10 cellular contexts compared by ENCODE assay signal in the genomic region with DNA sequence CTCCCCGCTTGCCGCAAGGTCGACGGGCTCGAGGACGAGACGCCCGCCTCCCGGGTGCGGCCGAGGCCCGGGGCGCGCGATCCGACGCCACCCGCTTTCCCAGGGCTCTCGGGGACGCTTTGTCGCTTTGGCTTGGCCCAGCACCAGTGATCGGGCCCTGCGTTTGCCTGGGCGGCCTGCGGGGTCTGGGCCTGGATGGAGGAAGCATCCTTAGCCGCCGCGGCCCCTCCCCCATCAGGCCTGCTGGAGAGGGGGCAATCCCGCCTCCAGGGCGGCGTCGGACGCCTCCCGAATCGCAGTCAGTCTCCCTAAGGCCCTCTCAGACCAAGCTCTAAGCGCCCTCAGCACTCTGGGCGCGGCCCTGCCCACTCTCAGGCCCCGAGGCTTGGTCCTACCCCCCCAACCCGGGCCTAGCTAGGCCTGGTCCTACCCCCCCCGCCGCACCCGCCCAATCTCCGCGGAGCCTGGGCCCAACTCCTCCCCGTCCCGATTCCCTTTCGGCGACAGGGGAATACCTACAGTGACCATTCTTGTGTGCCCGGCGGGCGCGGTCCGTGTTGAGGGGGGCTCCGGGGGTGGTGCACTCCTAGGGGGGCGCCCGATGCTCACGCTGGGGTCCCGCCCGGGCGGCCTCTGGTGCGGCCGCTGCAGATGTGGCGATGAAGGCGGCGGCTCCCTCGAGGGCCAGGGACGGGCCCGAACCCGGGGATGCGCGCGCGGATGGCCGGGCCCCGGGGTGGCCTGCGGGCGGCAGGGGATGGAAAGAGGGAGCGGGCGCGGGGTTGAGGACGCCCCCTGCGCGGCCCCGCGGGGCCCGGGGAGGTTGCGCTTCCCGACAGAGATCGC.
A peak's percentile ranks its signal among the peaks of the same experiment; 100 is the strongest.
DNase-seq lines count a peak whose midpoint lies in the region; FAIRE-seq and TF ChIP-seq lines count a peak whose summit lies in the region.
"Had no signal": no experiment of that assay in that cellular context is flagged by ENCODE, and none has a peak within 500 bp of the region (broad histone marks: within the 10 kb centered on the region; RNA-seq: fewer than 3 reads in every experiment).

No MANE protein-coding gene starts in this region.

- H2AFZ ChIP-seq in neuron (ENCODE audit: low read depth, low read length), result no peak overlapping the region

- no peak overlapping the region for H3K27ac ChIP-seq in coronary artery

- H3K27me3 ChIP-seq in neuron (ENCODE audit: insufficient read depth, low read length), result no peaks in the 10 kb centered on the region

- TF ChIP-seq CTCF in GM20000 (IDR thresholded peaks at IDR 0.05; ENCODE audit: extremely low read depth, missing control alignments) (no peak), coronary artery (IDR thresholded peaks at IDR 0.05) (no peak)

- no peak for FAIRE-seq in RCC 7860 (lab: Jason Lieb, UNC)
- FAIRE-seq: A204.1 had no signal

- peak overlapping the region; percentile 52 for H3K4me3 ChIP-seq in coronary artery
- peak overlapping the region; percentile 86 for H3K4me3 ChIP-seq in neuron (ENCODE audit: low read length)

- H3K4me1 ChIP-seq in neuron (ENCODE audit: insufficient read depth, low read length), result peaks cover 8% of the 10 kb centered on the region

- H3K36me3 ChIP-seq in neuron (ENCODE audit: insufficient read depth, low read length), result peaks cover 38% of the 10 kb centered on the region

- no peaks in the 10 kb centered on the region for H3K9me3 ChIP-seq in neuron (ENCODE audit: low read length)

- DNase-seq in DMS79 (lab: John Stamatoyannopoulos, UW) (peak; percentile 21), DMS79 treated with DMSO at 0.1 percent for 48 hours (lab: John Stamatoyannopoulos, UW) (no peak), GM20000 (ENCODE audit: low spot score) (peak; percentile 54), coronary artery (ENCODE audit: low spot score) (no peak), NCI-H128 (lab: John Stamatoyannopoulos, UW; ENCODE audit: unreplicated experiment) (no peak), RCC 7860 (ENCODE audit: low spot score) (no peak), foreskin melanocyte (no peak)
- DNase-seq: T-helper 9 cell had no signal

Comparison
In these comparisons a context has a peak if more than half of its experiments do, and no peak if none do; other contexts are left out.
1. DNase-seq: peak in DMS79 (single experiment) and GM20000 (single experiment); none in DMS79 treated with DMSO at 0.1 percent for 48 hours (single experiment), coronary artery (single experiment), NCI-H128 (single experiment), RCC 7860 (single experiment) and foreskin melanocyte (single experiment).